ENCODE assay signal across 30 cellular contexts in the genomic region with DNA sequence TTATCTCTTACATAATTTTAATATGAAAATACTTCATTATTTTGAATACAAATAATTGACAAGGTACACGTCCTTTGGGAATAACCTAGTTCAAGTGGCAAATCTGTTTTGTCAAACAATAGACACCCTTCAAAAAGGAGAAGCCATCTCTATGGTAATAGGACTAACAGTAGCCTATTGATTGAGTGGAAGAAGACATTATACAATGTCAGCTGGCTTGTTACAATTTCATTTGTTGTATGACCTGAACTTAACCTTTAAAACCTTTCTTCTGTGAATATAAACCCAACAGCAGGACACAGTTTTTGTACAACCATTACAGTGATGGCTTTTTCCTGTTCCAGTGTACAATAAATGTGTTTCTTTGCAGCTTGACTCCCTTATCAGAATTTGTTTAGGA. TPM values are rescaled to one million over a fixed set of nuclear protein-coding genes. Genes with fewer than 3 reads are reported as not detected.
DNase-seq lines count a peak whose midpoint lies in the region; ATAC-seq and TF ChIP-seq lines count a peak whose summit lies in the region.
"Had no signal": no experiment of that assay in that cellular context is flagged by ENCODE, and none has a peak within 500 bp of the region (broad histone marks: within the 10 kb centered on the region; RNA-seq: fewer than 3 reads in every experiment).

No MANE protein-coding gene starts in this region.

- peaks cover 0 to 10% (median 0%) of the 10 kb centered on the region in 3 donors for H3K4me1 ChIP-seq in gastroesophageal sphincter
- H3K4me1 ChIP-seq: Peyer's patch had no signal

- TF ChIP-seq CTCF in gastroesophageal sphincter (IDR thresholded peaks at IDR 0.05): no peak

- H3K27ac ChIP-seq in gastroesophageal sphincter: no peak overlapping the region
- H3K27ac ChIP-seq: body of pancreas, esophagus muscularis mucosa, lower lobe of right lung, Peyer's patch, psoas muscle, sigmoid colon, tibial nerve had no signal

- ATAC-seq in gastroesophageal sphincter (no peak), HG03025 (IDR thresholded peaks at IDR 0.05; ENCODE audit: low FRiP score, unreplicated experiment) (no peak)
- ATAC-seq: activated CD8-positive, alpha-beta T cell treated with anti-CD3 and anti-CD28 coated beads, Interleukin-2, amount 10 ng/mL, durations not matched to agents 7 days and 5 days; body of pancreas; lower lobe of right lung; naive thymus-derived CD8-positive, alpha-beta T cell; psoas muscle had no signal

- no peak for TF ChIP-seq POLR2A in gastroesophageal sphincter (IDR thresholded peaks at IDR 0.05)

- no peak overlapping the region for H3K4me3 ChIP-seq in gastroesophageal sphincter
- H3K4me3 ChIP-seq: body of pancreas, esophagus muscularis mucosa, HAP-1, lower lobe of right lung, Peyer's patch, psoas muscle, sigmoid colon, tibial nerve had no signal

- peaks cover 0 to 42% of the 10 kb centered on the region in 2 donors for H3K36me3 ChIP-seq in gastroesophageal sphincter
- H3K36me3 ChIP-seq: HAP-1 had no signal

- peak; percentile 63 for DNase-seq in COLO829 (ENCODE audit: low spot score)
- peak; percentile 6 for DNase-seq in NCI-H1092 (lab: John Stamatoyannopoulos, UW)
- DNase-seq in NCI-H748 (lab: John Stamatoyannopoulos, UW; ENCODE audit: unreplicated experiment): peak; percentile 88
- peak; percentile 48 for DNase-seq in globus pallidus (ENCODE audit: low spot score)
- no peak for DNase-seq in DMS79 treated with DMSO at 0.1 percent for 48 hours (lab: John Stamatoyannopoulos, UW)
- no peak for DNase-seq in cerebellar nuclear complex (lab: John Stamatoyannopoulos, UW)
- DNase-seq: activated CD4-positive, alpha-beta T cell treated with anti-CD3 and anti-CD28 coated beads for 1 hour; activated CD8-positive, alpha-beta T cell treated with anti-CD3 and anti-CD28 coated beads, Interleukin-2, amount 10 ng/mL, durations not matched to agents 7 days and 5 days; activated naive CD4-positive, alpha-beta T cell treated with anti-CD3 and anti-CD28 coated beads, Interleukin-2, amount 50 U/mL, for 16 hours; AML-193; body of pancreas; CD4-positive, alpha-beta T cell; dermis blood vessel endothelial cell; foreskin fibroblast; lower lobe of right lung; naive thymus-derived CD8-positive, alpha-beta T cell; NCI-H1105 treated with DMSO at 0.1 percent for 48 hours; NCI-H2171; NCI-H524; nucleus accumbens; Peyer's patch; psoas muscle; SHP77; sigmoid colon; stimulated activated CD4-positive, alpha-beta T cell treated with anti-CD3 and anti-CD28 coated beads, Interleukin-4, amount 100 ng/mL, for 1 hour had no signal

- no peaks in the 10 kb centered on the region for H3K9me3 ChIP-seq in gastroesophageal sphincter
- H3K9me3 ChIP-seq: body of pancreas, esophagus muscularis mucosa, HAP-1, lower lobe of right lung, Peyer's patch, psoas muscle, sigmoid colon, tibial nerve had no signal

- no peaks in the 10 kb centered on the region for H3K27me3 ChIP-seq in gastroesophageal sphincter
- H3K27me3 ChIP-seq: body of pancreas, esophagus muscularis mucosa, Peyer's patch, sigmoid colon, tibial nerve had no signal

- no peak for TF ChIP-seq EP300 in gastroesophageal sphincter (IDR thresholded peaks at IDR 0.05)

- WGBS in gastroesophageal sphincter (ENCODE audit: low coverage in 1 of 2), 2 donors: 94 to 100% methylated on average over 1 of the region's 1 CpG

RNA-seq across cellular contexts. Expression of a gene that starts 8.1 kb away (rescaled TPM):
- total RNA-seq in gastroesophageal sphincter: 10 to 100 TPM in 3 of 4 donors, 1 to 10 TPM in 1; 8.7 to 17.8 (median 11.2) TPM

Comparison
In these comparisons a context has a peak if more than half of its experiments do, and no peak if none do; other contexts are left out.
1. DNase-seq: peak in COLO829 (single experiment), NCI-H1092 (single experiment), NCI-H748 (single experiment) and globus pallidus (single experiment); none in DMS79 treated with DMSO at 0.1 percent for 48 hours (single experiment) and cerebellar nuclear complex (0 of 2).